14 cellular contexts compared by ENCODE assay signal in genomic region chr14:86781111-86781510, GRCh38.
DNase-seq lines count a peak whose midpoint lies in the region; ATAC-seq and TF ChIP-seq lines count a peak whose summit lies in the region.
"Had no signal": no experiment of that assay in that cellular context is flagged by ENCODE, and none has a peak within 500 bp of the region (broad histone marks: within the 10 kb centered on the region; RNA-seq: fewer than 3 reads in every experiment).

No MANE protein-coding gene starts in this region.

- intact Hi-C loops in body of pancreas (cut with DNase I) = no loop called here

- H3K4me1 ChIP-seq in RWPE2 (ENCODE audit: insufficient read depth, poor library complexity, severe bottlenecking) (peaks cover 32% of the 10 kb centered on the region), body of pancreas (peaks cover 19% of the 10 kb centered on the region)
- H3K4me1 ChIP-seq: A549 had no signal

- TF ChIP-seq POLR2A in body of pancreas (IDR thresholded peaks at IDR 0.05) = no peak

- H3K27ac ChIP-seq in RWPE2 (ENCODE audit: poor library complexity, severe bottlenecking) = no peak overlapping the region
- H3K27ac ChIP-seq in body of pancreas = no peak overlapping the region
- H3K27ac ChIP-seq: A549, C4-2B had no signal

- H3K4me1 Mint-ChIP-seq in natural killer cell treated with Interleukin-12 subunit alpha and Interleukin-12 subunit beta and Interleukin-15 and Interleukin-18, amount 100 ng/mL, for 72 hours (ENCODE audit: low read depth in 2 of 2) = no peaks in the 10 kb centered on the region

- ATAC-seq in RWPE2 (ENCODE audit: low read depth) (no peak), body of pancreas (no peak)
- ATAC-seq in natural killer cell treated with Interleukin-12 subunit alpha and Interleukin-12 subunit beta and Interleukin-15 and Interleukin-18, amount 100 ng/mL, for 72 hours = no peak
- ATAC-seq: A549 had no signal

- H3K36me3 Mint-ChIP-seq in natural killer cell treated with Interleukin-12 subunit alpha and Interleukin-12 subunit beta and Interleukin-15 and Interleukin-18, amount 100 ng/mL, for 72 hours = peaks cover 5% of the 10 kb centered on the region

- H3K27ac Mint-ChIP-seq in natural killer cell treated with Interleukin-12 subunit alpha and Interleukin-12 subunit beta and Interleukin-15 and Interleukin-18, amount 100 ng/mL, for 72 hours = no peak overlapping the region

- DNase-seq in NCI-H748 (lab: John Stamatoyannopoulos, UW; ENCODE audit: unreplicated experiment) (peak; percentile 10), NCI-H748 treated with DMSO at 0.1 percent for 48 hours (lab: John Stamatoyannopoulos, UW) (no peak), RWPE2 (ENCODE audit: low spot score) (no peak), fibroblast of peridontal ligament (ENCODE audit: extremely low read depth) (peak; percentile 37), HuH-7.5 (ENCODE audit: low spot score) (no peak), body of pancreas (no peak)
- DNase-seq in natural killer cell treated with Interleukin-12 subunit alpha and Interleukin-12 subunit beta and Interleukin-15 and Interleukin-18, amount 100 ng/mL, for 72 hours (ENCODE audit: low spot score) = no peak
- no peak for DNase-seq in activated CD8-positive, alpha-beta memory T cell treated with anti-CD3 and anti-CD28 coated beads for 24 hours
- DNase-seq: MG63, NCI-H1092, NCI-H2081 treated with DMSO at 0.1 percent for 48 hours, NCI-H345 had no signal

- H3K9me3 Mint-ChIP-seq in natural killer cell treated with Interleukin-12 subunit alpha and Interleukin-12 subunit beta and Interleukin-15 and Interleukin-18, amount 100 ng/mL, for 72 hours = peaks cover 16% of the 10 kb centered on the region

- no peak overlapping the region for H3K4me3 ChIP-seq in RWPE2 (ENCODE audit: severe bottlenecking)
- H3K4me3 ChIP-seq in body of pancreas = no peak overlapping the region
- H3K4me3 ChIP-seq: A549, MG63 had no signal

- H3K27me3 Mint-ChIP-seq in natural killer cell treated with Interleukin-12 subunit alpha and Interleukin-12 subunit beta and Interleukin-15 and Interleukin-18, amount 100 ng/mL, for 72 hours = no peaks in the 10 kb centered on the region

- WGBS in body of pancreas, 2 donors = 17 to 20% methylated on average over 1 of the region's 1 CpG

- no peak overlapping the region for H3K4me3 Mint-ChIP-seq in natural killer cell treated with Interleukin-12 subunit alpha and Interleukin-12 subunit beta and Interleukin-15 and Interleukin-18, amount 100 ng/mL, for 72 hours

- TF ChIP-seq CTCF in RWPE2 (IDR thresholded peaks at IDR 0.05; ENCODE audit: poor library complexity, severe bottlenecking) (peak; percentile 26), body of pancreas (IDR thresholded peaks at IDR 0.05) (no peak)

- H3K27me3 ChIP-seq in RWPE2 (ENCODE audit: insufficient read depth, poor library complexity, severe bottlenecking) (no peaks in the 10 kb centered on the region), body of pancreas (no peaks in the 10 kb centered on the region)
- H3K27me3 ChIP-seq: MG63 had no signal

- H3K36me3 ChIP-seq in RWPE2 (ENCODE audit: low read depth) = no peaks in the 10 kb centered on the region
- no peaks in the 10 kb centered on the region for H3K36me3 ChIP-seq in body of pancreas (replicated peaks in 1 of 2; ENCODE audit: insufficient read depth in 1 of 2, low read depth in 2 of 2)
- H3K36me3 ChIP-seq: MG63 had no signal

- H3K9me3 ChIP-seq in RWPE2 (ENCODE audit: severe bottlenecking) (no peaks in the 10 kb centered on the region), body of pancreas (no peaks in the 10 kb centered on the region)
- H3K9me3 ChIP-seq: A549, MG63 had no signal

Comparison
In these comparisons a context has a peak if more than half of its experiments do, and no peak if none do; other contexts are left out.
1. DNase-seq: peak in NCI-H748 (single experiment) and fibroblast of peridontal ligament (single experiment); none in NCI-H748 treated with DMSO at 0.1 percent for 48 hours (single experiment), RWPE2 (single experiment), HuH-7.5 (single experiment), natural killer cell treated with Interleukin-12 subunit alpha and Interleukin-12 subunit beta and Interleukin-15 and Interleukin-18, amount 100 ng/mL, for 72 hours (single experiment), body of pancreas (0 of 4) and activated CD8-positive, alpha-beta memory T cell treated with anti-CD3 and anti-CD28 coated beads for 24 hours (single experiment).